11 cellular contexts compared by ENCODE assay signal in the genomic region with DNA sequence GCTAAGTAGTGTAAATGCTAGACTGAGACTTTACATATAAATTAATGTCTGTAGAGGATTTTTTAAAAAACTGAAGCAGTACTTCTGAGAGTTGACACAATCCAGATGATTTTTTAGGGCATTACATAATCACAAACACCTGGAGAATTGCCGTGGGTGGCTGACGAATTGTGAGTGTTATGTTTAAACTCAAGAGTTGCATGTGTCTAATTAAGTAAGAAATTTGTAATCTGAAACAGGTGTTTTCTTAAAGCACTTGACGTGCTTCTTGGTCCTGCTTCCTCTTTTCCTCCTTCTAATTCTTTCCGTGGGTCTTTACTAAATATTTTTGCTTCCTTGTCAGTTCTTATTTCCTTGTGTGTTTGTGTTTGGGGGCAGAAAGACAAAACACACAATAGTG. TPM values are rescaled to one million over a fixed set of nuclear protein-coding genes. Genes with fewer than 3 reads are reported as not detected.
DNase-seq lines count a peak whose midpoint lies in the region; ATAC-seq, FAIRE-seq and TF ChIP-seq lines count a peak whose summit lies in the region.
"Had no signal": no experiment of that assay in that cellular context is flagged by ENCODE, and none has a peak within 500 bp of the region (broad histone marks: within the 10 kb centered on the region; RNA-seq: fewer than 3 reads in every experiment).

No MANE protein-coding gene starts in this region.

- peaks cover 0 to 7% of the 10 kb centered on the region in 2 donors for H3K36me3 ChIP-seq in psoas muscle (ENCODE audit: insufficient read depth in 1 of 2, low read depth in 1 of 2)

- FAIRE-seq in GM12891 (lab: Jason Lieb, UNC), result peak; percentile 89

- H3K4me1 ChIP-seq in psoas muscle, result peaks cover 6% of the 10 kb centered on the region

- TF ChIP-seq POLR2A in GM12891 (IDR thresholded peaks at IDR 0.05; ENCODE audit: low read depth, low read length), result no peak

- ATAC-seq in GM21528 (IDR thresholded peaks at IDR 0.05; ENCODE audit: low FRiP score, unreplicated experiment), result peak; percentile 73
- peak; percentile 73 for ATAC-seq in HG03521 (IDR thresholded peaks at IDR 0.05; ENCODE audit: unreplicated experiment)
- no peak for ATAC-seq in psoas muscle

- H3K9me3 ChIP-seq in psoas muscle, result no peaks in the 10 kb centered on the region

- intact Hi-C loops in psoas muscle (cut with DNase I), result loop anchor here in 1 of 2 donors (5.0 kb wide), 1 partner anchor 118 kb away; no protein-coding TSS in a partner anchor

- no peak overlapping the region for H3K27ac ChIP-seq in psoas muscle

- WGBS in psoas muscle, 3 donors, result 14 to 54% (median 15%) methylated on average over 4 of the region's 4 CpGs

- DNase-seq in GM12891 (ENCODE audit: insufficient read length, low spot score), result no peak
- DNase-seq in fibroblast of the aortic adventitia (ENCODE audit: low read depth), result peak; percentile 70
- no peak for DNase-seq in HuH-7.5 (ENCODE audit: low spot score)
- no peak for DNase-seq in hepatic stellate cell (ENCODE audit: low spot score)
- DNase-seq in psoas muscle, result no peak
- no peak for DNase-seq in RKO (ENCODE audit: low spot score)
- DNase-seq: H7; SHP77; stimulated activated CD8-positive, alpha-beta memory T cell treated with anti-CD3 and anti-CD28 coated beads, Interleukin-4, amount 100 ng/mL, for 48 hours had no signal

- no peak for TF ChIP-seq CTCF in fibroblast of the aortic adventitia (IDR thresholded peaks at IDR 0.05; ENCODE audit: insufficient read depth, low read length)
- TF ChIP-seq CTCF in psoas muscle (IDR thresholded peaks at IDR 0.05), result no peak

- H3K27me3 ChIP-seq in psoas muscle (ENCODE audit: insufficient read depth in 3 of 3, low read length in 2 of 3), result no peaks in the 10 kb centered on the region

- H3K4me3 ChIP-seq in fibroblast of the aortic adventitia (ENCODE audit: low read depth, low read length) (no peak overlapping the region), psoas muscle (no peak overlapping the region)

TF ChIP-seq in GM12891, 5 proteins besides CTCF, POLR2A, EP300 and RAD21:
- no peak for TF ChIP-seq TAF1 (IDR thresholded peaks at IDR 0.05; ENCODE audit: low read depth, low read length)
- TF ChIP-seq POU2F2 (IDR thresholded peaks at IDR 0.05; ENCODE audit: low read depth, low read length), result no peak
- TF ChIP-seq SPI1 (IDR thresholded peaks at IDR 0.05; ENCODE audit: low read depth, low read length), result peak; percentile 86

RNA-seq across cellular contexts. Expression of gene PIR, which starts 27.8 kb away (rescaled TPM):
- polyA plus RNA-seq in GM12891 (2012; ENCODE audit: low read depth, missing spikeins), result 5.5 TPM
- total RNA-seq in fibroblast of the aortic adventitia (ENCODE audit: low replicate concordance) (15.9 and 40.8 TPM in 2 replicates), psoas muscle (10 to 100 TPM in 2 of 4 donors, 1 to 10 TPM in 2; 9.6 to 14.9 (median 12.3) TPM)
- polyA plus RNA-seq in psoas muscle, result 10 to 100 TPM; 11.0 to 25.1 (median 14.3) TPM

RNA-seq across cellular contexts. Expression of gene BMX, which starts 35.3 kb away (rescaled TPM):
- polyA plus RNA-seq in GM12891 (2012; ENCODE audit: low read depth, missing spikeins), result not detected
- total RNA-seq in fibroblast of the aortic adventitia (ENCODE audit: low replicate concordance) (0.18 and 0.90 TPM in 2 replicates), psoas muscle (1 to 10 TPM in 1 of 4 donors, under 1 TPM in 3; 0.47 to 1.2 (median 0.65) TPM)
- polyA plus RNA-seq in psoas muscle, result under 1 TPM; 0.39 to 0.91 (median 0.56) TPM
- total RNA-seq: H7 had no signal

Comparison
In these comparisons a context has a peak if more than half of its experiments do, and no peak if none do; other contexts are left out.
1. ATAC-seq: peak in GM21528 (single experiment) and HG03521 (single experiment); none in psoas muscle (0 of 4).